8 cellular contexts compared by ENCODE assay signal in the genomic region with DNA sequence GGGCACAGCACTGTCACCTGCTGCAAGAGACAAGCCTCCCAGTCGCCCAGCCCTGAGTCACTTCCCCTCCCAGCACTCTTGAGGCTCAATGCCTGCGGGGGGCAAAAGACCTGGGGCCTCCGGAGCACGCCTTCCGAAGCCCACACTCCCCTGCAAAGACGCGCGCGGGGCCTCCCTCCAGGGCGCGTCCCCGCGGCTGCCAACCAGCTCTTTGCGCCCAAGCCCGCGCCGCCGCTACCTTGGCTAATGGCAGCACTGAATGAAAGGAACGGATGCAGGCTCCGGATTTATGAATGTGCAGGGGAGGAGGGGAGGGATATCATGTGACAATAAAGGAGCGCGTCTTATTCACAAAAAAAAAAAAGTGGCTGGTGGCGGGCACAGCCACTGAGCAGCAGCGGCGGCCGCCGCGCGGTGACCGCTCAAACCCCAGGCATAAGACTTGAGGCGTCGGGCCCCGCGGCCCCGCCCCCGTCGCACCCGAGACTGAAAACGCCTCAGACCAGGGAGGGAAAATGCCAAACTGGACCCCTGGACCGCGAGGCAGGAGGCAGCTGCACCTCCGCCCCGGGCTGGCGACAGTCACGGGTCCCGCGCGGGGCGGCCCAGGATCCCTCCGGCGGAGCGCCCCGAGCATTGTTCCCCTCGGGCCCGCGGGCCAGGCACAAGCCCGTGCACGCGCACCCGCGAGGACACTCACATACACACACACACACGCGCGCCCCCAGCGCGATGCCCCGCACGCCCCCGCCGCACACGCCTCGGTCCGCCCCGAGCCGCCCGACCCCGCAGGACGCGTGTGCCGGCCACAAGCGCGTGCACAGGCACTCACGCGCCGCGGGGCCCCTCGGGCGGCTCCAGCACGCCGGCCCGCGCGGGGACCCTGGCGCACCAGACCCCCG. TPM values are rescaled to one million over a fixed set of nuclear protein-coding genes. Genes with fewer than 3 reads are reported as not detected.
DNase-seq lines count a peak whose midpoint lies in the region; ATAC-seq and TF ChIP-seq lines count a peak whose summit lies in the region.

No MANE protein-coding gene starts in this region.

- H3K4me1 ChIP-seq in CD8-positive, alpha-beta T cell (ENCODE audit: insufficient read depth, low read length) = peaks cover 20% of the 10 kb centered on the region
- H3K4me1 ChIP-seq in stomach smooth muscle (ENCODE audit: control insufficient read depth, insufficient read depth, low read length) = peaks cover 13% of the 10 kb centered on the region

- peak overlapping the region; percentile 37 for H3K27ac Mint-ChIP-seq in CD8-positive, alpha-beta T cell
- peak overlapping the region in 1 of 2 donors; percentile 37 for H3K27ac Mint-ChIP-seq in natural killer cell treated with Interleukin-12 subunit alpha and Interleukin-12 subunit beta and Interleukin-15 and Interleukin-18, amount 100 ng/mL, for 72 hours

- no peaks in the 10 kb centered on the region for H3K36me3 ChIP-seq in CD8-positive, alpha-beta T cell (ENCODE audit: insufficient read depth, low read length)
- no peaks in the 10 kb centered on the region for H3K36me3 ChIP-seq in stomach smooth muscle (ENCODE audit: control insufficient read depth in 2 of 2, insufficient read depth in 2 of 2, low read length in 2 of 2)

- H3K9ac ChIP-seq in stomach smooth muscle (ENCODE audit: low read length in 2 of 2) = peak overlapping the region; percentile 62 to 82

- H3K9me3 Mint-ChIP-seq in CD8-positive, alpha-beta T cell = no peaks in the 10 kb centered on the region
- no peaks in the 10 kb centered on the region for H3K9me3 Mint-ChIP-seq in natural killer cell treated with Interleukin-12 subunit alpha and Interleukin-12 subunit beta and Interleukin-15 and Interleukin-18, amount 100 ng/mL, for 72 hours

- ATAC-seq in CD8-positive, alpha-beta T cell = peak; percentile 54
- ATAC-seq in GM21515 (IDR thresholded peaks at IDR 0.05; ENCODE audit: unreplicated experiment) = peak; percentile 28
- ATAC-seq in natural killer cell treated with Interleukin-12 subunit alpha and Interleukin-12 subunit beta and Interleukin-15 and Interleukin-18, amount 100 ng/mL, for 72 hours = peak; percentile 65 to 70

- H3K4me1 Mint-ChIP-seq in CD8-positive, alpha-beta T cell (ENCODE audit: low read depth) = peaks cover 13% of the 10 kb centered on the region
- peaks cover 10 to 15% of the 10 kb centered on the region in 2 donors for H3K4me1 Mint-ChIP-seq in natural killer cell treated with Interleukin-12 subunit alpha and Interleukin-12 subunit beta and Interleukin-15 and Interleukin-18, amount 100 ng/mL, for 72 hours (ENCODE audit: low read depth in 2 of 2)

- H3K27me3 Mint-ChIP-seq in CD8-positive, alpha-beta T cell (ENCODE audit: low read depth) = peaks cover 25% of the 10 kb centered on the region
- peaks cover 2 to 12% of the 10 kb centered on the region in 2 donors for H3K27me3 Mint-ChIP-seq in natural killer cell treated with Interleukin-12 subunit alpha and Interleukin-12 subunit beta and Interleukin-15 and Interleukin-18, amount 100 ng/mL, for 72 hours

- DNase-seq in CD8-positive, alpha-beta T cell = peak in 6 of 7 experiments; percentile 38 to 74 (median 63)
- DNase-seq in OCI-M1 (lab: John Stamatoyannopoulos, UW) (peak; percentile 82), activated T-helper 1 cell treated with Interleukin-2 at 50 U/mL for 16 hours (ENCODE audit: low read depth) (peak; percentile 47), fibroblast of pulmonary artery (ENCODE audit: low read depth) (peak; percentile 36)
- peak; percentile 71 for DNase-seq in natural killer cell treated with Interleukin-12 subunit alpha and Interleukin-12 subunit beta and Interleukin-15 and Interleukin-18, amount 100 ng/mL, for 72 hours (ENCODE audit: low spot score)

- H3K4me3 ChIP-seq in CD8-positive, alpha-beta T cell (ENCODE audit: low read depth, low read length) = peak overlapping the region; percentile 91
- H3K4me3 ChIP-seq in fibroblast of pulmonary artery (replicated peaks; ENCODE audit: low read depth, low read length) (peak overlapping the region; percentile 87), stomach smooth muscle (ENCODE audit: low read length in 2 of 2) (peak overlapping the region; percentile 84 to 93)

- TF ChIP-seq CTCF in CD8-positive, alpha-beta T cell (IDR thresholded peaks at IDR 0.05) = no peak
- TF ChIP-seq CTCF in fibroblast of pulmonary artery (IDR thresholded peaks at IDR 0.05; ENCODE audit: low read length, missing control alignments) = no peak

- peaks cover 6% of the 10 kb centered on the region for H3K36me3 Mint-ChIP-seq in CD8-positive, alpha-beta T cell
- no peaks in the 10 kb centered on the region for H3K36me3 Mint-ChIP-seq in natural killer cell treated with Interleukin-12 subunit alpha and Interleukin-12 subunit beta and Interleukin-15 and Interleukin-18, amount 100 ng/mL, for 72 hours

- CTCF ChIA-PET in CD8-positive, alpha-beta T cell (lab: Charles Lee) = no interaction called here

- intact Hi-C loops in CD8-positive, alpha-beta T cell (cut with DNase I, micrococcal nuclease) = loop anchor here (1.0 to 10.0 kb wide), 11 partner anchors 48 to 1596 kb away; a partner anchor contains a TSS

- TF ChIP-seq EP300 in Ishikawa (IDR thresholded peaks at IDR 0.05; ENCODE audit: borderline replicate concordance) = no peak

- H3K27ac ChIP-seq in CD8-positive, alpha-beta T cell (ENCODE audit: low read depth, low read length) = no peak overlapping the region
- H3K27ac ChIP-seq in stomach smooth muscle (ENCODE audit: low read length) = peak overlapping the region; percentile 82

- peaks cover 14% of the 10 kb centered on the region for H3K27me3 ChIP-seq in CD8-positive, alpha-beta T cell (ENCODE audit: insufficient read depth, low read length)
- no peaks in the 10 kb centered on the region for H3K27me3 ChIP-seq in stomach smooth muscle (ENCODE audit: control insufficient read depth in 1 of 2, insufficient read depth in 2 of 2, low read length in 2 of 2)

- POLR2A ChIA-PET in CD8-positive, alpha-beta T cell (lab: Charles Lee) = no interaction called here

- no peaks in the 10 kb centered on the region for H3K9me3 ChIP-seq in CD8-positive, alpha-beta T cell (ENCODE audit: low read length)
- no peaks in the 10 kb centered on the region for H3K9me3 ChIP-seq in stomach smooth muscle (ENCODE audit: control insufficient read depth in 2 of 2, low read length in 2 of 2)

- H3K4me3 Mint-ChIP-seq in CD8-positive, alpha-beta T cell = peak overlapping the region; percentile 88
- H3K4me3 Mint-ChIP-seq in natural killer cell treated with Interleukin-12 subunit alpha and Interleukin-12 subunit beta and Interleukin-15 and Interleukin-18, amount 100 ng/mL, for 72 hours = peak overlapping the region; percentile 87

- 0 out of 2 replicates have a peak, but pooled peaks have one; percentile 8 for TF ChIP-seq RAD21 in Ishikawa (IDR thresholded peaks at IDR 0.05; ENCODE audit: low read depth)

TF ChIP-seq in Ishikawa, 13 proteins besides CTCF, POLR2A, EP300 and RAD21 (continues in another document):
- no peak for TF ChIP-seq YY1 (IDR thresholded peaks at IDR 0.05; ENCODE audit: low read depth)
- TF ChIP-seq TEAD4 (IDR thresholded peaks at IDR 0.05) = no peak; the same call in 1 of the 2 replicates
- TF ChIP-seq TAF1 (IDR thresholded peaks at IDR 0.05; ENCODE audit: low read depth) = peak; percentile 40; the same call in 1 of the 2 replicates
- TF ChIP-seq, protein P1, sequence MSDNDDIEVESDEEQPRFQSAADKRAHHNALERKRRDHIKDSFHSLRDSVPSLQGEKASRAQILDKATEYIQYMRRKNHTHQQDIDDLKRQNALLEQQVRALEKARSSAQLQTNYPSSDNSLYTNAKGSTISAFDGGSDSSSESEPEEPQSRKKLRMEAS (IDR thresholded peaks at IDR 0.05) = no peak; the same call in 1 of the 2 replicates
- TF ChIP-seq, protein P2, sequence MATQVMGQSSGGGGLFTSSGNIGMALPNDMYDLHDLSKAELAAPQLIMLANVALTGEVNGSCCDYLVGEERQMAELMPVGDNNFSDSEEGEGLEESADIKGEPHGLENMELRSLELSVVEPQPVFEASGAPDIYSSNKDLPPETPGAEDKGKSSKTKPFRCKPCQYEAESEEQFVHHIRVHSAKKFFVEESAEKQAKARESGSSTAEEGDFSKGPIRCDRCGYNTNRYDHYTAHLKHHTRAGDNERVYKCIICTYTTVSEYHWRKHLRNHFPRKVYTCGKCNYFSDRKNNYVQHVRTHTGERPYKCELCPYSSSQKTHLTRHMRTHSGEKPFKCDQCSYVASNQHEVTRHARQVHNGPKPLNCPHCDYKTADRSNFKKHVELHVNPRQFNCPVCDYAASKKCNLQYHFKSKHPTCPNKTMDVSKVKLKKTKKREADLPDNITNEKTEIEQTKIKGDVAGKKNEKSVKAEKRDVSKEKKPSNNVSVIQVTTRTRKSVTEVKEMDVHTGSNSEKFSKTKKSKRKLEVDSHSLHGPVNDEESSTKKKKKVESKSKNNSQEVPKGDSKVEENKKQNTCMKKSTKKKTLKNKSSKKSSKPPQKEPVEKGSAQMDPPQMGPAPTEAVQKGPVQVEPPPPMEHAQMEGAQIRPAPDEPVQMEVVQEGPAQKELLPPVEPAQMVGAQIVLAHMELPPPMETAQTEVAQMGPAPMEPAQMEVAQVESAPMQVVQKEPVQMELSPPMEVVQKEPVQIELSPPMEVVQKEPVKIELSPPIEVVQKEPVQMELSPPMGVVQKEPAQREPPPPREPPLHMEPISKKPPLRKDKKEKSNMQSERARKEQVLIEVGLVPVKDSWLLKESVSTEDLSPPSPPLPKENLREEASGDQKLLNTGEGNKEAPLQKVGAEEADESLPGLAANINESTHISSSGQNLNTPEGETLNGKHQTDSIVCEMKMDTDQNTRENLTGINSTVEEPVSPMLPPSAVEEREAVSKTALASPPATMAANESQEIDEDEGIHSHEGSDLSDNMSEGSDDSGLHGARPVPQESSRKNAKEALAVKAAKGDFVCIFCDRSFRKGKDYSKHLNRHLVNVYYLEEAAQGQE (IDR thresholded peaks at IDR 0.05; ENCODE audit: low read depth) = no peak
- TF ChIP-seq FOXM1 (IDR thresholded peaks at IDR 0.05; ENCODE audit: borderline replicate concordance, low read depth) = 0 out of 2 replicates have a peak, but pooled peaks have one; percentile 19
- TF ChIP-seq CREB1 (IDR thresholded peaks at IDR 0.05; ENCODE audit: low read depth) = no peak
- no peak for TF ChIP-seq EGR1 (IDR thresholded peaks at IDR 0.05)
- TF ChIP-seq, protein P3, sequence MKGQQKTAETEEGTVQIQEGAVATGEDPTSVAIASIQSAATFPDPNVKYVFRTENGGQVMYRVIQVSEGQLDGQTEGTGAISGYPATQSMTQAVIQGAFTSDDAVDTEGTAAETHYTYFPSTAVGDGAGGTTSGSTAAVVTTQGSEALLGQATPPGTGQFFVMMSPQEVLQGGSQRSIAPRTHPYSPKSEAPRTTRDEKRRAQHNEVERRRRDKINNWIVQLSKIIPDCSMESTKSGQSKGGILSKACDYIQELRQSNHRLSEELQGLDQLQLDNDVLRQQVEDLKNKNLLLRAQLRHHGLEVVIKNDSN (IDR thresholded peaks at IDR 0.05) = peak; percentile 74
- TF ChIP-seq TCF12 (IDR thresholded peaks at IDR 0.05; ENCODE audit: low read depth) = 0 out of 2 replicates have a peak, but pooled peaks have one; percentile 43
- no peak; the same call in 1 of the 2 replicates for TF ChIP-seq NFIC (IDR thresholded peaks at IDR 0.05)

RNA-seq across cellular contexts. Expression of a gene that starts 1.6 kb away (rescaled TPM):
- total RNA-seq in CD8-positive, alpha-beta T cell = 1 to 10 TPM; 2.3 to 2.5 TPM
- total RNA-seq in natural killer cell treated with Interleukin-12 subunit alpha and Interleukin-12 subunit beta and Interleukin-15 and Interleukin-18, amount 100 ng/mL, for 72 hours = 10 to 100 TPM in 1 of 2 donors, 1 to 10 TPM in 1; 9.8 to 26.0 TPM
